In the genomic region with DNA sequence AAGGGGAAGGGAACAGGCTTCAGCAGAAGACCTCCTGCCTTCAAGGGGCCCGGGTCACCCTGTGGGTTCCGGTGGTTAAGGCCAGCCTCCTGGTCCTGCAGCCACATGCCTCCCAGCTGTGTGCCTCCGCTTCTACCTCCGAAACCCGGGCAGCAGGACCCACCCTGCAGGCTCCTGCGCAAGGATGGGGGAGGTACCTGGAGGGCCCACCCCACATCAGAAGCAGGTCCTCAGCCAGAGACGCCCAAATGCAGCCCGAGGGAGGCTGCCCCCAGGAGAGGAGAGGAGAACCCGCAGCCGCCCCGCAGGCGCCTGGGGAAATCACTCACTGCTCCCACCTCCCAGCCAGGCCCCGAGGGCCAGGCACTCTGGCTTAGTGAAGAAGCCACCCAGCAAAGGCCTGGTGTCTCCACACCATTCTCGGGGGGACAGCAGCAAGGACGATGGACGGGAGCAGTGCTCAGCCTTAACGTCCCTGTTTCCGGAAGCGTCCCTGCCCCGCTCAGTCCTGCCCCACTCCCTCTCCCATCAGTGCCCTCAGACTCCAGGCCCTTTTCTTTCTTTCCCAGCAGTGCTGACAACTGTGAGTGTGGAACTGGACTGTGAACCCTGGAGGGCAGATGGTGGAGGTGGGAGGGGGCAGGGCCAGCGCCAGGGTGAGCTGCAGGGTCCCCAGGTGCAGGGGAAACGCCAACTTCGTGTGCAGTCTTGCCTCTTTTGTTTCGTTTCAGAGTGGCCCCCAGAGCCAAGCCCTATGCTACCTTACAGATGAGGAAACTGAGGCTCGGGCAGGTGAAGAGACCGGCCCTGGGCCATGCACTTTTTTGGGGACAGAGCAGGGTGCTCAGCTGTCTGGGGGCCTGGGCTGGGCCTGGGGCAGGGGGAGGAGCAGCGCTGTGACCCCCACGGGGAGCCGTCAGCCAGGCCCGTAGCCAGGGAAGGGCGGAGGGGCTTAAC, we compare ENCODE assay signal across 1 cellular context.
TF ChIP-seq lines count a peak whose summit lies in the region.

No MANE protein-coding gene starts in this region.

TF ChIP-seq in HepG2, 621 proteins besides CTCF, POLR2A, EP300 and RAD21 (continued from another document and continues in another):
- TF ChIP-seq, protein P1, sequence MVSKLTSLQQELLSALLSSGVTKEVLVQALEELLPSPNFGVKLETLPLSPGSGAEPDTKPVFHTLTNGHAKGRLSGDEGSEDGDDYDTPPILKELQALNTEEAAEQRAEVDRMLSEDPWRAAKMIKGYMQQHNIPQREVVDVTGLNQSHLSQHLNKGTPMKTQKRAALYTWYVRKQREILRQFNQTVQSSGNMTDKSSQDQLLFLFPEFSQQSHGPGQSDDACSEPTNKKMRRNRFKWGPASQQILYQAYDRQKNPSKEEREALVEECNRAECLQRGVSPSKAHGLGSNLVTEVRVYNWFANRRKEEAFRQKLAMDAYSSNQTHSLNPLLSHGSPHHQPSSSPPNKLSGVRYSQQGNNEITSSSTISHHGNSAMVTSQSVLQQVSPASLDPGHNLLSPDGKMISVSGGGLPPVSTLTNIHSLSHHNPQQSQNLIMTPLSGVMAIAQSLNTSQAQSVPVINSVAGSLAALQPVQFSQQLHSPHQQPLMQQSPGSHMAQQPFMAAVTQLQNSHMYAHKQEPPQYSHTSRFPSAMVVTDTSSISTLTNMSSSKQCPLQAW (CRISPR knock-in tag; IDR thresholded peaks at IDR 0.05), result peak; percentile 77
- no peak for TF ChIP-seq CBX5 (CRISPR knock-in tag; IDR thresholded peaks at IDR 0.05; ENCODE audit: borderline replicate concordance)
- TF ChIP-seq ZNF501 (CRISPR knock-in tag; IDR thresholded peaks at IDR 0.05), result peak; percentile 51; the same call in 1 of the 2 replicates
- TF ChIP-seq MED1 (CRISPR knock-in tag; IDR thresholded peaks at IDR 0.05), result peak; percentile 50; the same call in 1 of the 2 replicates
- TF ChIP-seq HIVEP1 (CRISPR knock-in tag; IDR thresholded peaks at IDR 0.05), result no peak
- TF ChIP-seq ZNF737 (CRISPR knock-in tag; IDR thresholded peaks at IDR 0.05; ENCODE audit: borderline replicate concordance), result no peak
- no peak for TF ChIP-seq SNAPC2 (CRISPR knock-in tag; IDR thresholded peaks at IDR 0.05)
- peak; percentile 81; the same call in 1 of the 2 replicates for TF ChIP-seq PCBP1 (IDR thresholded peaks at IDR 0.05; ENCODE audit: borderline replicate concordance, low read depth, low read length)
- no peak for TF ChIP-seq ZNF124 (CRISPR knock-in tag; IDR thresholded peaks at IDR 0.05)
- TF ChIP-seq SNRNP70 (IDR thresholded peaks at IDR 0.05; ENCODE audit: low read depth, low read length), result no peak
- TF ChIP-seq SALL2 (CRISPR knock-in tag; IDR thresholded peaks at IDR 0.05), result no peak
- TF ChIP-seq GLI4 (CRISPR knock-in tag; IDR thresholded peaks at IDR 0.05; ENCODE audit: borderline replicate concordance), result no peak
- peak; percentile 60; the same call in 1 of the 2 replicates for TF ChIP-seq ZNF317 (CRISPR knock-in tag; IDR thresholded peaks at IDR 0.05)
- TF ChIP-seq THRA (CRISPR knock-in tag; IDR thresholded peaks at IDR 0.05; ENCODE audit: borderline replicate concordance), result peak; percentile 74; the same call in 1 of the 2 replicates
- no peak for TF ChIP-seq ZNF17 (CRISPR knock-in tag; IDR thresholded peaks at IDR 0.05)
- no peak for TF ChIP-seq ZBTB42 (CRISPR knock-in tag; IDR thresholded peaks at IDR 0.05)
- TF ChIP-seq, protein P2, sequence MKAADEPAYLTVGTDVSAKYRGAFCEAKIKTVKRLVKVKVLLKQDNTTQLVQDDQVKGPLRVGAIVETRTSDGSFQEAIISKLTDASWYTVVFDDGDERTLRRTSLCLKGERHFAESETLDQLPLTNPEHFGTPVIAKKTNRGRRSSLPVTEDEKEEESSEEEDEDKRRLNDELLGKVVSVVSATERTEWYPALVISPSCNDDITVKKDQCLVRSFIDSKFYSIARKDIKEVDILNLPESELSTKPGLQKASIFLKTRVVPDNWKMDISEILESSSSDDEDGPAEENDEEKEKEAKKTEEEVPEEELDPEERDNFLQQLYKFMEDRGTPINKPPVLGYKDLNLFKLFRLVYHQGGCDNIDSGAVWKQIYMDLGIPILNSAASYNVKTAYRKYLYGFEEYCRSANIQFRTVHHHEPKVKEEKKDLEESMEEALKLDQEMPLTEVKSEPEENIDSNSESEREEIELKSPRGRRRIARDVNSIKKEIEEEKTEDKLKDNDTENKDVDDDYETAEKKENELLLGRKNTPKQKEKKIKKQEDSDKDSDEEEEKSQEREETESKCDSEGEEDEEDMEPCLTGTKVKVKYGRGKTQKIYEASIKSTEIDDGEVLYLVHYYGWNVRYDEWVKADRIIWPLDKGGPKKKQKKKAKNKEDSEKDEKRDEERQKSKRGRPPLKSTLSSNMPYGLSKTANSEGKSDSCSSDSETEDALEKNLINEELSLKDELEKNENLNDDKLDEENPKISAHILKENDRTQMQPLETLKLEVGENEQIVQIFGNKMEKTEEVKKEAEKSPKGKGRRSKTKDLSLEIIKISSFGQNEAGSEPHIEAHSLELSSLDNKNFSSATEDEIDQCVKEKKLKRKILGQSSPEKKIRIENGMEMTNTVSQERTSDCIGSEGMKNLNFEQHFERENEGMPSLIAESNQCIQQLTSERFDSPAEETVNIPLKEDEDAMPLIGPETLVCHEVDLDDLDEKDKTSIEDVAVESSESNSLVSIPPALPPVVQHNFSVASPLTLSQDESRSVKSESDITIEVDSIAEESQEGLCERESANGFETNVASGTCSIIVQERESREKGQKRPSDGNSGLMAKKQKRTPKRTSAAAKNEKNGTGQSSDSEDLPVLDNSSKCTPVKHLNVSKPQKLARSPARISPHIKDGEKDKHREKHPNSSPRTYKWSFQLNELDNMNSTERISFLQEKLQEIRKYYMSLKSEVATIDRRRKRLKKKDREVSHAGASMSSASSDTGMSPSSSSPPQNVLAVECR (CRISPR knock-in tag; IDR thresholded peaks at IDR 0.05; ENCODE audit: borderline replicate concordance), result peak; percentile 58; the same call in 1 of the 2 replicates
- TF ChIP-seq ZFP36L2 (CRISPR knock-in tag; IDR thresholded peaks at IDR 0.05), result no peak
- TF ChIP-seq, protein P3, sequence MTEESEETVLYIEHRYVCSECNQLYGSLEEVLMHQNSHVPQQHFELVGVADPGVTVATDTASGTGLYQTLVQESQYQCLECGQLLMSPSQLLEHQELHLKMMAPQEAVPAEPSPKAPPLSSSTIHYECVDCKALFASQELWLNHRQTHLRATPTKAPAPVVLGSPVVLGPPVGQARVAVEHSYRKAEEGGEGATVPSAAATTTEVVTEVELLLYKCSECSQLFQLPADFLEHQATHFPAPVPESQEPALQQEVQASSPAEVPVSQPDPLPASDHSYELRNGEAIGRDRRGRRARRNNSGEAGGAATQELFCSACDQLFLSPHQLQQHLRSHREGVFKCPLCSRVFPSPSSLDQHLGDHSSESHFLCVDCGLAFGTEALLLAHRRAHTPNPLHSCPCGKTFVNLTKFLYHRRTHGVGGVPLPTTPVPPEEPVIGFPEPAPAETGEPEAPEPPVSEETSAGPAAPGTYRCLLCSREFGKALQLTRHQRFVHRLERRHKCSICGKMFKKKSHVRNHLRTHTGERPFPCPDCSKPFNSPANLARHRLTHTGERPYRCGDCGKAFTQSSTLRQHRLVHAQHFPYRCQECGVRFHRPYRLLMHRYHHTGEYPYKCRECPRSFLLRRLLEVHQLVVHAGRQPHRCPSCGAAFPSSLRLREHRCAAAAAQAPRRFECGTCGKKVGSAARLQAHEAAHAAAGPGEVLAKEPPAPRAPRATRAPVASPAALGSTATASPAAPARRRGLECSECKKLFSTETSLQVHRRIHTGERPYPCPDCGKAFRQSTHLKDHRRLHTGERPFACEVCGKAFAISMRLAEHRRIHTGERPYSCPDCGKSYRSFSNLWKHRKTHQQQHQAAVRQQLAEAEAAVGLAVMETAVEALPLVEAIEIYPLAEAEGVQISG (CRISPR knock-in tag; IDR thresholded peaks at IDR 0.05), result no peak
- TF ChIP-seq, protein P4, sequence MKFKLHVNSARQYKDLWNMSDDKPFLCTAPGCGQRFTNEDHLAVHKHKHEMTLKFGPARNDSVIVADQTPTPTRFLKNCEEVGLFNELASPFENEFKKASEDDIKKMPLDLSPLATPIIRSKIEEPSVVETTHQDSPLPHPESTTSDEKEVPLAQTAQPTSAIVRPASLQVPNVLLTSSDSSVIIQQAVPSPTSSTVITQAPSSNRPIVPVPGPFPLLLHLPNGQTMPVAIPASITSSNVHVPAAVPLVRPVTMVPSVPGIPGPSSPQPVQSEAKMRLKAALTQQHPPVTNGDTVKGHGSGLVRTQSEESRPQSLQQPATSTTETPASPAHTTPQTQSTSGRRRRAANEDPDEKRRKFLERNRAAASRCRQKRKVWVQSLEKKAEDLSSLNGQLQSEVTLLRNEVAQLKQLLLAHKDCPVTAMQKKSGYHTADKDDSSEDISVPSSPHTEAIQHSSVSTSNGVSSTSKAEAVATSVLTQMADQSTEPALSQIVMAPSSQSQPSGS (CRISPR knock-in tag; IDR thresholded peaks at IDR 0.05), result no peak
- TF ChIP-seq, protein P5, sequence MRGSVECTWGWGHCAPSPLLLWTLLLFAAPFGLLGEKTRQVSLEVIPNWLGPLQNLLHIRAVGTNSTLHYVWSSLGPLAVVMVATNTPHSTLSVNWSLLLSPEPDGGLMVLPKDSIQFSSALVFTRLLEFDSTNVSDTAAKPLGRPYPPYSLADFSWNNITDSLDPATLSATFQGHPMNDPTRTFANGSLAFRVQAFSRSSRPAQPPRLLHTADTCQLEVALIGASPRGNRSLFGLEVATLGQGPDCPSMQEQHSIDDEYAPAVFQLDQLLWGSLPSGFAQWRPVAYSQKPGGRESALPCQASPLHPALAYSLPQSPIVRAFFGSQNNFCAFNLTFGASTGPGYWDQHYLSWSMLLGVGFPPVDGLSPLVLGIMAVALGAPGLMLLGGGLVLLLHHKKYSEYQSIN (CRISPR knock-in tag; IDR thresholded peaks at IDR 0.05; ENCODE audit: borderline replicate concordance), result no peak
- TF ChIP-seq, protein P6, sequence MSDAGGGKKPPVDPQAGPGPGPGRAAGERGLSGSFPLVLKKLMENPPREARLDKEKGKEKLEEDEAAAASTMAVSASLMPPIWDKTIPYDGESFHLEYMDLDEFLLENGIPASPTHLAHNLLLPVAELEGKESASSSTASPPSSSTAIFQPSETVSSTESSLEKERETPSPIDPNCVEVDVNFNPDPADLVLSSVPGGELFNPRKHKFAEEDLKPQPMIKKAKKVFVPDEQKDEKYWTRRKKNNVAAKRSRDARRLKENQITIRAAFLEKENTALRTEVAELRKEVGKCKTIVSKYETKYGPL (CRISPR knock-in tag; IDR thresholded peaks at IDR 0.05), result no peak
- peak; percentile 23 for TF ChIP-seq TAF15 (IDR thresholded peaks at IDR 0.05; ENCODE audit: low read depth, low read length, poor library complexity, severe bottlenecking)
- no peak for TF ChIP-seq ZNF891 (CRISPR knock-in tag; IDR thresholded peaks at IDR 0.05)
- no peak for TF ChIP-seq AHDC1 (CRISPR knock-in tag; IDR thresholded peaks at IDR 0.05; ENCODE audit: borderline replicate concordance)
- no peak for TF ChIP-seq HHEX (CRISPR knock-in tag; IDR thresholded peaks at IDR 0.05)
- TF ChIP-seq SCMH1 (CRISPR knock-in tag; IDR thresholded peaks at IDR 0.05; ENCODE audit: borderline replicate concordance), result no peak
- peak; percentile 77 for TF ChIP-seq PHF8 (CRISPR knock-in tag; IDR thresholded peaks at IDR 0.05)
- TF ChIP-seq U2AF1 (optimal IDR thresholded peaks at IDR 0.05; ENCODE audit: low read depth, low read length), result no peak
- no peak for TF ChIP-seq TRAFD1 (CRISPR knock-in tag; IDR thresholded peaks at IDR 0.05; ENCODE audit: borderline replicate concordance)
- no peak for TF ChIP-seq ZNF510 (CRISPR knock-in tag; IDR thresholded peaks at IDR 0.05; ENCODE audit: low read depth)
